ENCODE assay signal across 8 cellular contexts in the genomic region with DNA sequence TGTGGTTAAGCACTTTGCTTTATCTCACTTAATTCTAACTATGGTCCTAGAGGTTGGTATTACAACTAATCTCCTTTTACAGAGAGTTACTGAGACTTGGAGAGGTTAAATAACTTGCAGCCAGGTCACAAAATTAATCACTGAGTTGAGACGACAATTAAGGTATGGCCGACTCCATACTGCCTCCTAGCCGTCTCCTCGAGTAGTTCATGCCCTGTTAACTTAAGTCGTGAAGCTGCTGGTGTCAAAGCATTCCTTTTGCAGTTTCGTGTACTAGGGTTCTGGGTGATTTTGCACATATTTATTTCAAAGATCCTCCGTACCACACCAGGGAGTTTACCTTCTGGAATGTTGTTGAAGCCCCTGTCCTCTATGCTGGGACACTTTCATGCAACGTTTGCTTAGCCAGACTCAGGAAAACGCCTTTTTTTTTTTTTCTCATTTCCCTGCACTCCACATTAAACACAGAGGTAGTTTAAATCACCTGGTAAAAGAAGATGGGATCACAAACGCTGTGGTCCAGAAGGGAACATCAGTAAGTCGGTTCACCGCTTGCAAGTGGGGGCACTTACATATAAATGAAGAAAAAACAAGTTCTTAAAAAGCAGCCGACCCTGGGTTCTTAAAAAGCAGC. TPM values are rescaled to one million over a fixed set of nuclear protein-coding genes. Genes with fewer than 3 reads are reported as not detected.
DNase-seq lines count a peak whose midpoint lies in the region; ATAC-seq, FAIRE-seq and TF ChIP-seq lines count a peak whose summit lies in the region.

No MANE protein-coding gene starts in this region.

- no peaks in the 10 kb centered on the region for H3K27me3 ChIP-seq in upper lobe of right lung

- TF ChIP-seq CTCF in osteocyte (IDR thresholded peaks at IDR 0.05) (peak; percentile 72), upper lobe of right lung (IDR thresholded peaks at IDR 0.05) (peak; percentile 79)

- peak overlapping the region; percentile 90 for H3K4me3 ChIP-seq in upper lobe of right lung

- no peak for FAIRE-seq in frontal cortex (lab: Jason Lieb, UNC)

- H3K36me3 ChIP-seq in KOPT-K1 (ENCODE audit: insufficient read depth, low read length) (no peaks in the 10 kb centered on the region), upper lobe of right lung (no peaks in the 10 kb centered on the region)

- peaks cover 59% of the 10 kb centered on the region for H3K4me1 Mint-ChIP-seq in osteocyte (ENCODE audit: unreplicated experiment)

- H3K4me1 ChIP-seq in upper lobe of right lung: peaks cover 24% of the 10 kb centered on the region

- no peaks in the 10 kb centered on the region for H3K27me3 Mint-ChIP-seq in osteocyte (ENCODE audit: unreplicated experiment)

- H3K27ac ChIP-seq in KOPT-K1 (ENCODE audit: low read depth, low read length, poor library complexity, severe bottlenecking) (peak overlapping the region; percentile 82), upper lobe of right lung (peak overlapping the region; percentile 97)

- intact Hi-C loops in upper lobe of right lung (cut with DNase I): no loop called here

- peak overlapping the region; percentile 72 for H3K27ac Mint-ChIP-seq in osteocyte (ENCODE audit: unreplicated experiment)

- H3K9me3 ChIP-seq in KOPT-K1 (ENCODE audit: insufficient read depth, low read length, poor library complexity, severe bottlenecking): no peaks in the 10 kb centered on the region
- no peaks in the 10 kb centered on the region for H3K9me3 ChIP-seq in upper lobe of right lung

- ATAC-seq in GM21619 (IDR thresholded peaks at IDR 0.05; ENCODE audit: unreplicated experiment) (peak; percentile 27), upper lobe of right lung (peak; percentile 61)

- no peaks in the 10 kb centered on the region for H3K36me3 Mint-ChIP-seq in osteocyte (ENCODE audit: unreplicated experiment)

- H3K4me3 Mint-ChIP-seq in osteocyte (ENCODE audit: unreplicated experiment): peak overlapping the region; percentile 79

- DNase-seq in DMS153 treated with DMSO at 0.1 percent for 48 hours (lab: John Stamatoyannopoulos, UW; ENCODE audit: unreplicated experiment) (peak; percentile 69), SIG-M5 (lab: John Stamatoyannopoulos, UW) (peak; percentile 39), frontal cortex (ENCODE audit: low spot score in 2 of 2) (peak; percentile 33), osteocyte (ENCODE audit: extremely low spot score, unreplicated experiment) (no peak), upper lobe of right lung (peak; percentile 63)
- peak; percentile 4 to 44 (median 19) for DNase-seq in activated naive CD4-positive, alpha-beta T cell (lab: John Stamatoyannopoulos, UW)

- H3K9me3 Mint-ChIP-seq in osteocyte (ENCODE audit: unreplicated experiment): no peaks in the 10 kb centered on the region

RNA-seq across cellular contexts. Expression of a gene that starts 0.6 kb away (rescaled TPM):
- total RNA-seq in frontal cortex (15.1 TPM), osteocyte (55.7 and 61.6 TPM in 2 replicates), upper lobe of right lung (96.9 TPM)
